In genomic region chr22:36454916-36455570, GRCh38 we compare ENCODE assay signal across 8 cellular contexts. TPM values are rescaled to one million over a fixed set of nuclear protein-coding genes. Genes with fewer than 3 reads are reported as not detected.
DNase-seq lines count a peak whose midpoint lies in the region; ATAC-seq lines count a peak whose summit lies in the region.

No MANE protein-coding gene starts in this region.

- H3K27ac ChIP-seq in cingulate gyrus (ENCODE audit: low read depth, low read length), result peak overlapping the region; percentile 85

- intact Hi-C loops in left colon (cut with DNase I, micrococcal nuclease), result no loop called here

- ATAC-seq in GM18498 (IDR thresholded peaks at IDR 0.05; ENCODE audit: unreplicated experiment) (peak; percentile 67), HG03064 (IDR thresholded peaks at IDR 0.05; ENCODE audit: low read depth, unreplicated experiment) (peak; percentile 41), left colon (peak; percentile 70)

- DNase-seq in NCI-H345 treated with DMSO at 0.1 percent for 48 hours (lab: John Stamatoyannopoulos, UW; ENCODE audit: unreplicated experiment) (peak; percentile 54), left colon (peak; percentile 96 to 99), HK-2 (ENCODE audit: unreplicated experiment) (no peak)
- DNase-seq in activated CD4-positive, alpha-beta T cell treated with anti-CD3 and anti-CD28 coated beads for 48 hours, result peak; percentile 96
- DNase-seq in stimulated activated CD4-positive, alpha-beta T cell treated with anti-CD3 and anti-CD28 coated beads, Interleukin-1b, Interleukin-23, amount 100 ng/mL, for 24 hours (ENCODE audit: low read depth in 4 of 4, low spot score in 1 of 4), result peak; percentile 80 to 98 (median 93)

RNA-seq across cellular contexts. Expression of gene TXN2, which starts 26.4 kb away (rescaled TPM):
- total RNA-seq in left colon, result 100 to 1,000 TPM in 1 of 2 donors, 10 to 100 TPM in 1; 96.5 to 101 TPM

RNA-seq across cellular contexts. Expression of gene FOXRED2, which starts 51.8 kb away (rescaled TPM):
- total RNA-seq in left colon, result 1 to 10 TPM; 5.3 to 5.4 TPM
